8 cellular contexts compared by ENCODE assay signal in genomic region chr12:123532021-123532420, GRCh38. TPM values are rescaled to one million over a fixed set of nuclear protein-coding genes. Genes with fewer than 3 reads are reported as not detected.
A peak's percentile ranks its signal among the peaks of the same experiment; 100 is the strongest.
DNase-seq lines count a peak whose midpoint lies in the region; ATAC-seq, FAIRE-seq and TF ChIP-seq lines count a peak whose summit lies in the region.

No MANE protein-coding gene starts in this region.

- H3K27me3 Mint-ChIP-seq in CD4-positive, alpha-beta T cell = no peaks in the 10 kb centered on the region
- H3K27me3 Mint-ChIP-seq in activated naive CD8-positive, alpha-beta T cell treated with anti-CD3 and anti-CD28 coated beads, Interleukin-2, amount 10 ng/mL, durations not matched to agents 7 days and 5 days = peaks cover 14% of the 10 kb centered on the region
- no peaks in the 10 kb centered on the region for H3K27me3 Mint-ChIP-seq in type B pancreatic cell

- TF ChIP-seq RAD21 in HepG2 (CRISPR knock-in tag; IDR thresholded peaks at IDR 0.05) = no peak

- peaks cover 4% of the 10 kb centered on the region; the same call in 1 of the 2 replicates for H4K20me1 ChIP-seq in HepG2 (ENCODE audit: insufficient read depth, low read length)

- no peak overlapping the region for H3K27ac ChIP-seq in CD4-positive, alpha-beta T cell (ENCODE audit: low read depth, low read length)
- H3K27ac ChIP-seq in HepG2 (ENCODE audit: extremely low read length, insufficient read depth, low read length) = peak overlapping the region; percentile 76

- H3K4me3 Mint-ChIP-seq in CD4-positive, alpha-beta T cell = peak overlapping the region; percentile 95
- peak overlapping the region; percentile 79 for H3K4me3 Mint-ChIP-seq in activated naive CD8-positive, alpha-beta T cell treated with anti-CD3 and anti-CD28 coated beads, Interleukin-2, amount 10 ng/mL, durations not matched to agents 7 days and 5 days
- H3K4me3 Mint-ChIP-seq in type B pancreatic cell = peak overlapping the region; percentile 89

- TSS peak; percentile 45 for BruUV-seq in HepG2 (replicated peaks; lab: Mats Ljungman, UMichigan)

- peak overlapping the region; percentile 89 for H3K4me2 ChIP-seq in HepG2 (ENCODE audit: low read depth, low read length)

- H3K4me1 Mint-ChIP-seq in CD4-positive, alpha-beta T cell (ENCODE audit: low read depth) = peaks cover 18% of the 10 kb centered on the region
- H3K4me1 Mint-ChIP-seq in activated naive CD8-positive, alpha-beta T cell treated with anti-CD3 and anti-CD28 coated beads, Interleukin-2, amount 10 ng/mL, durations not matched to agents 7 days and 5 days = peaks cover 13% of the 10 kb centered on the region
- peaks cover 23% of the 10 kb centered on the region for H3K4me1 Mint-ChIP-seq in type B pancreatic cell (ENCODE audit: unreplicated experiment)

- ATAC-seq in CD4-positive, alpha-beta T cell (ENCODE audit: poor library complexity) = no peak
- peak; percentile 48 for ATAC-seq in HG03103 (IDR thresholded peaks at IDR 0.05; ENCODE audit: low read depth, unreplicated experiment)
- ATAC-seq in activated naive CD8-positive, alpha-beta T cell treated with anti-CD3 and anti-CD28 coated beads, Interleukin-2, amount 10 ng/mL, durations not matched to agents 7 days and 5 days (ENCODE audit: low read depth) = no peak
- ATAC-seq in HepG2 = no peak

- CTCF ChIA-PET in CD4-positive, alpha-beta T cell (lab: Charles Lee) = no interaction called here
- CTCF ChIA-PET in HepG2 (lab: Yijun Ruan, JAX; ENCODE audit: low intra/inter-chr PET ratio, low total read pairs) = no interaction called here

- H3K9me3 ChIP-seq in CD4-positive, alpha-beta T cell (ENCODE audit: control insufficient read depth, low read length) = no peaks in the 10 kb centered on the region
- H3K9me3 ChIP-seq in HepG2 (ENCODE audit: low read length) = no peaks in the 10 kb centered on the region

- H3K79me2 ChIP-seq in HepG2 (ENCODE audit: insufficient read depth, low read length) = peaks cover 18% of the 10 kb centered on the region

- no peaks in the 10 kb centered on the region for H3K27me3 ChIP-seq in CD4-positive, alpha-beta T cell (ENCODE audit: control insufficient read depth, insufficient read depth, low read length)
- H3K27me3 ChIP-seq in HepG2 (ENCODE audit: control insufficient read depth in 1 of 2, insufficient read depth in 2 of 2, low read length in 2 of 2) = no peaks in the 10 kb centered on the region

- peaks cover 2 to 4% of the 10 kb centered on the region in 2 experiments; a peak in 1 of 5 replicates for H3K36me3 ChIP-seq in HepG2 (replicated peaks in 1 of 2; ENCODE audit: control insufficient read depth in 1 of 2, insufficient read depth in 2 of 2, low read length in 2 of 2)

- 100% methylated on average over 1 of the region's 1 CpG for WGBS in HepG2 (ENCODE audit: low lambda C conversion rate)

- DNase-seq in CD4-positive, alpha-beta T cell = no peak
- no peak for DNase-seq in activated naive CD8-positive, alpha-beta T cell treated with anti-CD3 and anti-CD28 coated beads, Interleukin-2, amount 10 ng/mL, durations not matched to agents 7 days and 5 days
- DNase-seq in HepG2 (ENCODE audit: low spot score) (no peak), type B pancreatic cell (ENCODE audit: extremely low spot score, unreplicated experiment) (no peak), HuH-7.5 (ENCODE audit: low spot score) (no peak)
- DNase-seq in activated CD4-positive, CD25-positive, alpha-beta regulatory T cell (lab: John Stamatoyannopoulos, UW) = no peak
- no peak for DNase-seq in stimulated activated CD4-positive, alpha-beta T cell treated with anti-CD3 and anti-CD28 coated beads, Interleukin-4, amount 100 ng/mL, for 4 hours

- H3K9me3 Mint-ChIP-seq in CD4-positive, alpha-beta T cell = no peaks in the 10 kb centered on the region
- no peaks in the 10 kb centered on the region for H3K9me3 Mint-ChIP-seq in activated naive CD8-positive, alpha-beta T cell treated with anti-CD3 and anti-CD28 coated beads, Interleukin-2, amount 10 ng/mL, durations not matched to agents 7 days and 5 days
- no peaks in the 10 kb centered on the region for H3K9me3 Mint-ChIP-seq in type B pancreatic cell

- peak overlapping the region; percentile 44 for H3K27ac Mint-ChIP-seq in CD4-positive, alpha-beta T cell
- H3K27ac Mint-ChIP-seq in activated naive CD8-positive, alpha-beta T cell treated with anti-CD3 and anti-CD28 coated beads, Interleukin-2, amount 10 ng/mL, durations not matched to agents 7 days and 5 days = no peak overlapping the region
- peak overlapping the region; percentile 72 for H3K27ac Mint-ChIP-seq in type B pancreatic cell

- POLR2A ChIA-PET in CD4-positive, alpha-beta T cell (lab: Charles Lee) = no interaction called here
- POLR2A ChIA-PET in activated naive CD8-positive, alpha-beta T cell treated with anti-CD3 and anti-CD28 coated beads, Interleukin-2, amount 10 ng/mL, durations not matched to agents 7 days and 5 days (lab: Charles Lee) = interaction anchor here (0.6 to 1.2 kb wide), 2 partner anchors 10 to 84 kb away, joined by 3 read pairs; no protein-coding TSS in a partner anchor
- POLR2A ChIA-PET in HepG2 (lab: Yijun Ruan, JAX) = interaction anchor here (1.6 kb wide), 1 partner anchor 18 kb away, joined by 3 read pairs; no protein-coding TSS in a partner anchor

- in situ Hi-C loops in HepG2 (cut with HindIII; ENCODE audit: extremely low pct_ligation_motif_present, low pct_unique_long_range_greater_than_20kb) = loop anchor here (5.0 kb wide), 1 partner anchor 50 kb away; the partner anchor contains the start of gene TMED2

- no peak overlapping the region for H2AFZ ChIP-seq in HepG2 (ENCODE audit: low read length)

- no peak for TF ChIP-seq POLR2A in HepG2 (IDR thresholded peaks at IDR 0.05; ENCODE audit: insufficient read depth in 1 of 2, low read depth in 2 of 2, low read length in 2 of 2)

- H3K4me1 ChIP-seq in HepG2 (ENCODE audit: insufficient read depth, low read length) = peaks cover 45% of the 10 kb centered on the region

- FAIRE-seq in HepG2 (lab: Jason Lieb, UNC) = no peak

- TF ChIP-seq CTCF in CD4-positive, alpha-beta T cell (IDR thresholded peaks at IDR 0.05) = no peak
- TF ChIP-seq CTCF in HepG2 (CRISPR knock-in tag; IDR thresholded peaks at IDR 0.05) (no peak), type B pancreatic cell (conservative IDR thresholded peaks at IDR 0.05) (no peak)

- TF ChIP-seq EP300 in HepG2 (IDR thresholded peaks at IDR 0.05; ENCODE audit: low read depth in 2 of 2, low read length in 2 of 2) = no peak
- no peak for TF ChIP-seq EP300 in HepG2 (CRISPR knock-in tag; IDR thresholded peaks at IDR 0.05; ENCODE audit: borderline replicate concordance)

- intact Hi-C loops in CD4-positive, alpha-beta T cell (cut with DNase I, micrococcal nuclease) = loop anchor here in 1 of 2 experiments (5.0 kb wide), 2 partner anchors 75 to 100 kb away; partner anchors contain the start of gene SNRNP35
- intact Hi-C loops in HepG2 (cut with micrococcal nuclease; ENCODE audit: unreplicated experiment) = no loop called here

- H3K4me3 ChIP-seq in HepG2 (replicated peaks in 1 of 3; ENCODE audit: insufficient read depth in 1 of 3, low read depth in 2 of 3, low read length in 3 of 3) = peak overlapping the region in 2 of 3 experiments; percentile 85 to 93; a peak in 4 of 6 replicates

- H3K9ac ChIP-seq in HepG2 (ENCODE audit: insufficient read depth, low read depth, low read length) = peak overlapping the region; percentile 89; the same call in 1 of the 2 replicates

- H3K36me3 Mint-ChIP-seq in CD4-positive, alpha-beta T cell (ENCODE audit: low read depth) = peaks cover 4% of the 10 kb centered on the region
- H3K36me3 Mint-ChIP-seq in activated naive CD8-positive, alpha-beta T cell treated with anti-CD3 and anti-CD28 coated beads, Interleukin-2, amount 10 ng/mL, durations not matched to agents 7 days and 5 days = peaks cover 2% of the 10 kb centered on the region
- peaks cover 13% of the 10 kb centered on the region for H3K36me3 Mint-ChIP-seq in type B pancreatic cell

RNA-seq across cellular contexts. Expression of gene RILPL1, which starts 1.5 kb away (rescaled TPM):
- total RNA-seq in CD4-positive, alpha-beta T cell = 1 to 10 TPM; 3.3 to 3.4 TPM
- 1 to 10 TPM; 2.2 to 2.9 TPM for total RNA-seq in activated naive CD8-positive, alpha-beta T cell treated with anti-CD3 and anti-CD28 coated beads, Interleukin-2, amount 10 ng/mL, durations not matched to agents 7 days and 5 days
- total RNA-seq in HepG2 (2016; rRNA removed; fragmentation: Illumina TruSeq; extraction: Trizol) (3.9 and 5.8 TPM in 2 replicates), type B pancreatic cell (ENCODE audit: low replicate concordance) (11.8 and 18.9 TPM in 2 replicates)
- 6.3 and 6.7 TPM in 2 replicates for total RNA-seq in HepG2 (2016; cell fraction: cytosol; rRNA removed; fragmentation: Illumina TruSeq; extraction: Trizol; ENCODE audit: low read depth)
- total RNA-seq in HepG2 (2016; cell fraction: insoluble cytoplasmic fraction; rRNA removed; fragmentation: Illumina TruSeq; extraction: Trizol) = 2.8 and 5.3 TPM in 2 replicates
- total RNA-seq in HepG2 (2016; cell fraction: membrane; rRNA removed; fragmentation: Illumina TruSeq; extraction: Trizol) = 6.3 and 7.3 TPM in 2 replicates
- total RNA-seq in HepG2 (2016; cell fraction: nucleus; rRNA removed; fragmentation: Illumina TruSeq; extraction: Trizol) = 4.4 and 5.2 TPM in 2 replicates
- polyA plus RNA-seq in HepG2 (2011; rRNA removed) = 28.4 and 32.0 TPM in 2 replicates
- polyA plus RNA-seq in HepG2 (2011; cell fraction: cytosol; rRNA removed) = 17.9 and 21.6 TPM in 2 replicates
- 30.6 and 32.1 TPM in 2 replicates for polyA plus RNA-seq in HepG2 (2011; cell fraction: nucleus; rRNA removed)
- polyA plus RNA-seq in HepG2 (2012) = 14.7 and 22.7 TPM in 2 replicates
- polyA plus RNA-seq in HepG2 (2016; cell fraction: cytosol; fragmentation: Illumina TruSeq; extraction: Trizol; ENCODE audit: low read depth) = 6.6 and 7.4 TPM in 2 replicates
- polyA plus RNA-seq in HepG2 (2016; cell fraction: insoluble cytoplasmic fraction; fragmentation: Illumina TruSeq; extraction: Trizol; ENCODE audit: low read depth) = 6.6 and 7.8 TPM in 2 replicates
- polyA plus RNA-seq in HepG2 (2016; cell fraction: membrane; fragmentation: Illumina TruSeq; extraction: Trizol; ENCODE audit: low read depth) = 9.0 and 9.4 TPM in 2 replicates
- 19.9 and 21.9 TPM in 2 replicates for polyA plus RNA-seq in HepG2 (2016; cell fraction: nucleus; fragmentation: Illumina TruSeq; extraction: Trizol; ENCODE audit: insufficient read depth, low read depth)
- polyA minus RNA-seq in HepG2 (2011; rRNA and poly(A)+ RNA removed; ENCODE audit: low replicate concordance) = 7.3 and 20.5 TPM in 2 replicates
- polyA minus RNA-seq in HepG2 (2011; cell fraction: cytosol; rRNA and poly(A)+ RNA removed) = 9.8 and 11.1 TPM in 2 replicates
- 16.5 and 17.8 TPM in 2 replicates for polyA minus RNA-seq in HepG2 (2011; cell fraction: nucleus; rRNA and poly(A)+ RNA removed)

RNA-seq across cellular contexts. Expression of gene TMED2, which starts 52.3 kb away (rescaled TPM):
- 10 to 100 TPM; 90.8 to 94.8 TPM for total RNA-seq in CD4-positive, alpha-beta T cell
- total RNA-seq in activated naive CD8-positive, alpha-beta T cell treated with anti-CD3 and anti-CD28 coated beads, Interleukin-2, amount 10 ng/mL, durations not matched to agents 7 days and 5 days = 100 to 1,000 TPM; 109 to 127 TPM
- 202 and 240 TPM in 2 replicates for total RNA-seq in HepG2 (2016; rRNA removed; fragmentation: Illumina TruSeq; extraction: Trizol)
- 94.8 and 112 TPM in 2 replicates for total RNA-seq in HepG2 (2016; cell fraction: cytosol; rRNA removed; fragmentation: Illumina TruSeq; extraction: Trizol; ENCODE audit: low read depth)
- total RNA-seq in HepG2 (2016; cell fraction: insoluble cytoplasmic fraction; rRNA removed; fragmentation: Illumina TruSeq; extraction: Trizol) = 191 and 250 TPM in 2 replicates
- 262 and 272 TPM in 2 replicates for total RNA-seq in HepG2 (2016; cell fraction: membrane; rRNA removed; fragmentation: Illumina TruSeq; extraction: Trizol)
- 193 and 223 TPM in 2 replicates for total RNA-seq in HepG2 (2016; cell fraction: nucleus; rRNA removed; fragmentation: Illumina TruSeq; extraction: Trizol)
- 166 and 200 TPM in 2 replicates for polyA plus RNA-seq in HepG2 (2011; rRNA removed)
- 96.9 and 166 TPM in 2 replicates for polyA plus RNA-seq in HepG2 (2011; cell fraction: cytosol; rRNA removed)
- polyA plus RNA-seq in HepG2 (2011; cell fraction: nucleus; rRNA removed) = 44.3 and 60.5 TPM in 2 replicates
- polyA plus RNA-seq in HepG2 (2012) = 213 and 226 TPM in 2 replicates
- 92.3 and 134 TPM in 2 replicates for polyA plus RNA-seq in HepG2 (2016; cell fraction: cytosol; fragmentation: Illumina TruSeq; extraction: Trizol; ENCODE audit: low read depth)
- polyA plus RNA-seq in HepG2 (2016; cell fraction: insoluble cytoplasmic fraction; fragmentation: Illumina TruSeq; extraction: Trizol; ENCODE audit: low read depth) = 211 and 222 TPM in 2 replicates
- 206 and 232 TPM in 2 replicates for polyA plus RNA-seq in HepG2 (2016; cell fraction: membrane; fragmentation: Illumina TruSeq; extraction: Trizol; ENCODE audit: low read depth)
- 282 and 306 TPM in 2 replicates for polyA plus RNA-seq in HepG2 (2016; cell fraction: nucleus; fragmentation: Illumina TruSeq; extraction: Trizol; ENCODE audit: insufficient read depth, low read depth)
- polyA minus RNA-seq in HepG2 (2011; rRNA and poly(A)+ RNA removed; ENCODE audit: low replicate concordance) = 86.0 and 140 TPM in 2 replicates
- 111 and 124 TPM in 2 replicates for polyA minus RNA-seq in HepG2 (2011; cell fraction: cytosol; rRNA and poly(A)+ RNA removed)
- polyA minus RNA-seq in HepG2 (2011; cell fraction: nucleus; rRNA and poly(A)+ RNA removed) = 70.8 and 82.7 TPM in 2 replicates
- 202 and 320 TPM in 2 replicates for total RNA-seq in type B pancreatic cell (ENCODE audit: low replicate concordance)
